25 cellular contexts compared by ENCODE assay signal in the genomic region with DNA sequence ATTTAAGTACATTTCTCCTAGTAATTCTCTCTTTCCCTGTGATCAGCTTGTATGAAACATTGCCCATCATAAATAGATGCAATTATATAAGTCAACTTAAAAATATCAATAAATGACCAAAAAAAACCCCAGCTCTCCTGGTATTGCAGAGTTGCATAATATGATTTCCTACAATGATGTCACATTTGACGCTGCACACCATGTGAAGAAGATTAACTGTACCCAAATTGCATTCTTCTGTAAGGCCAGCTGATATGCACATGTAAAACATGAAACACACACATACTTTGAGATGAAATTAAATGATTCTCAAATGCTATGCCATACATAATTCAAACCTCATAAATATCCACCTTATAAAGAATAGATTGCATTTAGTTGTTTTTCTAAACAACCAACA.
"Had no signal": no experiment of that assay in that cellular context is flagged by ENCODE, and none has a peak within 500 bp of the region (broad histone marks: within the 10 kb centered on the region; RNA-seq: fewer than 3 reads in every experiment).

No MANE protein-coding gene starts in this region.

- ATAC-seq: activated T-cell treated with anti-CD3 and anti-CD28 coated beads, Interleukin-2, amount 50 U/mL, for 72 hours; stimulated activated naive B cell treated with anti-CD40 and anti-IgM and Interleukin-4, amounts not matched to agents 10 μg/mL and 1 μg/mL and 100 μg/mL, for 72 hours had no signal

- H3K4me3 ChIP-seq: adrenal gland, sigmoid colon, smooth muscle cell, stomach, thyroid gland, upper lobe of left lung, vagina had no signal

- DNase-seq: activated CD4-positive, alpha-beta T cell treated with anti-CD3 and anti-CD28 coated beads for 4 hours; activated CD4-positive, alpha-beta T cell treated with anti-CD3 and anti-CD28 coated beads, Interleukin-2, amount 50 U/mL, for 4 hours; activated naive CD4-positive, alpha-beta T cell; activated T-cell treated with anti-CD3 and anti-CD28 coated beads for 4 hours; activated T-cell treated with anti-CD3 and anti-CD28 coated beads, Interleukin-2, amount 50 U/mL, for 72 hours; adrenal gland; brain microvascular endothelial cell; caudate nucleus; cortex of kidney; head of caudate nucleus; hypothalamus; immature natural killer cell; naive B cell; nephron progenitor cell; sigmoid colon; stimulated activated CD4-positive, alpha-beta T cell treated with anti-CD3 and anti-CD28 coated beads, Interleukin-2, amount 100 ng/mL, for 24 hours; stimulated activated naive B cell treated with anti-CD40 and anti-IgM and Interleukin-4, amounts not matched to agents 10 μg/mL and 1 μg/mL and 100 μg/mL, for 72 hours; stomach; T-helper 9 cell; thyroid gland; upper lobe of left lung had no signal

- H3K36me3 ChIP-seq: adrenal gland, brain microvascular endothelial cell, neutrophil, sigmoid colon, stomach, thyroid gland, upper lobe of left lung, vagina had no signal

- H3K9me3 ChIP-seq: adrenal gland, neutrophil, sigmoid colon, thyroid gland, upper lobe of left lung, vagina had no signal

- H3K27ac ChIP-seq: adrenal gland, brain microvascular endothelial cell, neutrophil, sigmoid colon, stomach, thyroid gland, upper lobe of left lung, vagina, VCaP had no signal

- H3K27me3 ChIP-seq: adrenal gland, brain microvascular endothelial cell, neutrophil, sigmoid colon, stomach, thyroid gland, upper lobe of left lung, vagina had no signal

- H3K4me1 ChIP-seq: adrenal gland, sigmoid colon, stomach, thyroid gland, upper lobe of left lung, vagina had no signal
